In genomic region chr19:46932346-46932745, GRCh38 we compare ENCODE assay signal across 14 cellular contexts.
A peak's percentile ranks its signal among the peaks of the same experiment; 100 is the strongest.
DNase-seq lines count a peak whose midpoint lies in the region; FAIRE-seq and TF ChIP-seq lines count a peak whose summit lies in the region.
"Had no signal": no experiment of that assay in that cellular context is flagged by ENCODE, and none has a peak within 500 bp of the region (broad histone marks: within the 10 kb centered on the region; RNA-seq: fewer than 3 reads in every experiment).

No MANE protein-coding gene starts in this region.

- TF ChIP-seq POLR2A in GM12892 (IDR thresholded peaks at IDR 0.05; ENCODE audit: low read depth, low read length) = no peak

- no peak overlapping the region for H3K4me3 ChIP-seq in dorsolateral prefrontal cortex
- H3K4me3 ChIP-seq: esophagus squamous epithelium, Peyer's patch had no signal

- DNase-seq in ELR (ENCODE audit: low read depth) = peak; percentile 72
- peak; percentile 74 for DNase-seq in RKO (ENCODE audit: low spot score)
- no peak for DNase-seq in dorsolateral prefrontal cortex
- DNase-seq in nephron progenitor cell = no peak
- DNase-seq in GM12892 (ENCODE audit: insufficient read length) = no peak
- no peak for DNase-seq in NCI-H1092 (lab: John Stamatoyannopoulos, UW)
- DNase-seq in NCI-H345 (lab: John Stamatoyannopoulos, UW) = no peak
- no peak for DNase-seq in T-helper 2 cell
- DNase-seq: esophagus squamous epithelium, GOT3, KG1, kidney, Peyer's patch had no signal

- peaks cover 4% of the 10 kb centered on the region for H3K36me3 Mint-ChIP-seq in nephron progenitor cell (ENCODE audit: low read depth)

- FAIRE-seq in GM12892 (lab: Jason Lieb, UNC) = no peak
- FAIRE-seq: kidney had no signal

- H3K4me3 Mint-ChIP-seq in nephron progenitor cell = no peak overlapping the region
- H3K4me3 Mint-ChIP-seq: stimulated activated memory B cell treated with anti-CD40 and anti-IgM and Interleukin-4, amounts not matched to agents 10 μg/mL and 1 μg/mL and 100 μg/mL, for 72 hours had no signal

- TF ChIP-seq CTCF in dorsolateral prefrontal cortex (IDR thresholded peaks at IDR 0.05 in 54 of 56, conservative IDR thresholded peaks at IDR 0.05 in 2 of 56; ENCODE audit: low read depth in 1 of 56, partially characterized antibody in 56 of 56) = no peak
- no peak for TF ChIP-seq CTCF in nephron progenitor cell (IDR thresholded peaks at IDR 0.05)

- intact Hi-C loops in dorsolateral prefrontal cortex (cut with DNase I) = no loop called here

- H3K4me1 Mint-ChIP-seq in nephron progenitor cell = peaks cover 29% of the 10 kb centered on the region

- H3K9me3 Mint-ChIP-seq in nephron progenitor cell = no peaks in the 10 kb centered on the region
- H3K9me3 Mint-ChIP-seq: stimulated activated memory B cell treated with anti-CD40 and anti-IgM and Interleukin-4, amounts not matched to agents 10 μg/mL and 1 μg/mL and 100 μg/mL, for 72 hours had no signal

- H3K27ac Mint-ChIP-seq in nephron progenitor cell = peak overlapping the region; percentile 22

- H3K27ac ChIP-seq in dorsolateral prefrontal cortex = peak overlapping the region in 40 of 59 donors; percentile 5 to 98 (median 74)
- H3K27ac ChIP-seq: esophagus squamous epithelium, Peyer's patch had no signal

- H3K27me3 ChIP-seq in dorsolateral prefrontal cortex = no peaks in the 10 kb centered on the region
- H3K27me3 ChIP-seq: esophagus squamous epithelium, Peyer's patch had no signal

- no peaks in the 10 kb centered on the region for H3K27me3 Mint-ChIP-seq in nephron progenitor cell (ENCODE audit: low read depth, poor library complexity)
- H3K27me3 Mint-ChIP-seq: stimulated activated memory B cell treated with anti-CD40 and anti-IgM and Interleukin-4, amounts not matched to agents 10 μg/mL and 1 μg/mL and 100 μg/mL, for 72 hours had no signal

Comparison
In these comparisons a context has a peak if more than half of its experiments do, and no peak if none do; other contexts are left out.
1. DNase-seq: peak in ELR (single experiment) and RKO (single experiment); none in dorsolateral prefrontal cortex (0 of 10), nephron progenitor cell (single experiment), GM12892 (single experiment), NCI-H1092 (single experiment), NCI-H345 (single experiment) and T-helper 2 cell (0 of 5).